Comparison of ENCODE assay signal across 1 cellular context in genomic region chr11:64165482-64165841, GRCh38.
TF ChIP-seq lines count a peak whose summit lies in the region.

No MANE protein-coding gene starts in this region.

TF ChIP-seq in HepG2, 621 proteins besides CTCF, POLR2A, EP300 and RAD21:
- TF ChIP-seq TFDP1 (CRISPR knock-in tag; IDR thresholded peaks at IDR 0.05; ENCODE audit: borderline replicate concordance): 0 out of 2 replicates have a peak, but pooled peaks have one; percentile 5
- no peak for TF ChIP-seq BHLHE40 (IDR thresholded peaks at IDR 0.05; ENCODE audit: low read length)
- TF ChIP-seq ZBTB7A (CRISPR knock-in tag; IDR thresholded peaks at IDR 0.05): 0 out of 2 replicates have a peak, but pooled peaks have one; percentile 11
- no peak for TF ChIP-seq NR2F6 (IDR thresholded peaks at IDR 0.05)
- TF ChIP-seq NR2F6 (CRISPR knock-in tag; IDR thresholded peaks at IDR 0.05): 0 out of 2 replicates have a peak, but pooled peaks have one; percentile 2
- TF ChIP-seq, protein P1, sequence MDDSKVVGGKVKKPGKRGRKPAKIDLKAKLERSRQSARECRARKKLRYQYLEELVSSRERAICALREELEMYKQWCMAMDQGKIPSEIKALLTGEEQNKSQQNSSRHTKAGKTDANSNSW (CRISPR knock-in tag; IDR thresholded peaks at IDR 0.05; ENCODE audit: borderline replicate concordance): no peak
- TF ChIP-seq HES4 (CRISPR knock-in tag; IDR thresholded peaks at IDR 0.05; ENCODE audit: borderline replicate concordance): 0 out of 2 replicates have a peak, but pooled peaks have one; percentile 50
- TF ChIP-seq THAP11 (CRISPR knock-in tag; IDR thresholded peaks at IDR 0.05): no peak
- no peak for TF ChIP-seq ZSCAN22 (CRISPR knock-in tag; IDR thresholded peaks at IDR 0.05)
- TF ChIP-seq SMARCC2 (IDR thresholded peaks at IDR 0.05): no peak
- TF ChIP-seq ZNF878 (CRISPR knock-in tag; IDR thresholded peaks at IDR 0.05): no peak
- 0 out of 2 replicates have a peak, but pooled peaks have one; percentile 1 for TF ChIP-seq ZC3H13 (CRISPR knock-in tag; IDR thresholded peaks at IDR 0.05)
- no peak for TF ChIP-seq TCF12 (IDR thresholded peaks at IDR 0.05)
- 0 out of 2 replicates have a peak, but pooled peaks have one; percentile 5 for TF ChIP-seq TCF12 (CRISPR knock-in tag; IDR thresholded peaks at IDR 0.05)
- TF ChIP-seq FLYWCH1 (CRISPR knock-in tag; IDR thresholded peaks at IDR 0.05): 0 out of 2 replicates have a peak, but pooled peaks have one; percentile 54
- TF ChIP-seq, protein P2, sequence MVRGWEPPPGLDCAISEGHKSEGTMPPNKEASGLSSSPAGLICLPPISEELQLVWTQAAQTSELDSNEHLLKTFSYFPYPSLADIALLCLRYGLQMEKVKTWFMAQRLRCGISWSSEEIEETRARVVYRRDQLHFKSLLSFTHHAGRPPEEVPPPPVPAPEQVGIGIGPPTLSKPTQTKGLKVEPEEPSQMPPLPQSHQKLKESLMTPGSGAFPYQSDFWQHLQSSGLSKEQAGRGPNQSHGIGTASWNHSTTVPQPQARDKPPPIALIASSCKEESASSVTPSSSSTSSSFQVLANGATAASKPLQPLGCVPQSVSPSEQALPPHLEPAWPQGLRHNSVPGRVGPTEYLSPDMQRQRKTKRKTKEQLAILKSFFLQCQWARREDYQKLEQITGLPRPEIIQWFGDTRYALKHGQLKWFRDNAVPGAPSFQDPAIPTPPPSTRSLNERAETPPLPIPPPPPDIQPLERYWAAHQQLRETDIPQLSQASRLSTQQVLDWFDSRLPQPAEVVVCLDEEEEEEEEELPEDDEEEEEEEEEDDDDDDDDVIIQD (CRISPR knock-in tag; IDR thresholded peaks at IDR 0.05; ENCODE audit: low read depth): no peak
TF ChIP-seq in HepG2: peak in this region for 7.
